In the genomic region with DNA sequence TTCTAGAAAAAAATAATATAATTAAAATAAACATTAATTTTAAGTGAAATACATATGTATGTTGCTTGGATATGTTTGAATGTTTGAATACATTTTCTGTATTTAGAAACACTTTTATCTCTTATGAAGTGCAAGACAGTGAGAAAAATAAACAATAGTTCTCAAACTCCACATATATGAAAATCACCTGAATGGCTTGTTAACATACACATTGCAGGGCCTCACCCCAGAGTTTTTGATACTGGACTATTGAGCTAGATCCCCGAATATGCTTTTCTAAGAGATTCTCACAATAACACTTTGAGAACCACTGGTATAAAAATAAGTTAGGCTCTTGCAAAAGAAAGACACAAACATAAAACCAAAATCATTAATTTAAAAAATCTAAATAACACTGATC, we compare ENCODE assay signal across 35 cellular contexts.
"Had no signal": no experiment of that assay in that cellular context is flagged by ENCODE, and none has a peak within 500 bp of the region (broad histone marks: within the 10 kb centered on the region; RNA-seq: fewer than 3 reads in every experiment).

No MANE protein-coding gene starts in this region.

- H3K27ac Mint-ChIP-seq: activated naive CD4-positive, alpha-beta T cell treated with anti-CD3 and anti-CD28 coated beads for 36 hours; activated naive CD4-positive, alpha-beta T cell treated with anti-CD3 and anti-CD28 coated beads, Interleukin-2, amount 10 ng/mL, durations not matched to agents 7 days and 5 days; activated naive CD4-positive, alpha-beta T cell treated with anti-CD3 and anti-CD28 coated beads, Interleukin-2, amount 50 U/mL, for 24 hours; activated naive CD4-positive, alpha-beta T cell treated with anti-CD3 and anti-CD28 coated beads, Interleukin-2, amount 50 U/mL, for 72 hours; activated naive CD8-positive, alpha-beta T cell; activated naive CD8-positive, alpha-beta T cell treated with anti-CD3 and anti-CD28 coated beads for 36 hours; activated naive CD8-positive, alpha-beta T cell treated with anti-CD3 and anti-CD28 coated beads, Interleukin-2, amount 10 ng/mL, durations not matched to agents 7 days and 5 days; activated naive CD8-positive, alpha-beta T cell treated with anti-CD3 and anti-CD28 coated beads, Interleukin-2, amount 50 U/mL, for 24 hours; activated T-cell treated with anti-CD3 and anti-CD28 coated beads, Interleukin-2, amount 50 U/mL, for 24 hours; activated T-cell treated with anti-CD3 and anti-CD28 coated beads, Interleukin-2, amount 50 U/mL, for 72 hours; activated T-helper 1 cell treated with anti-CD3 and anti-CD28 coated beads, Interleukin-12 subunit alpha, Interleukin-12 subunit beta, Interleukin-2, Interleukin-4 antibody, amounts not matched to agents 30 ng/mL and 10 ng/mL and 1 ng/mL, durations not matched to agents 14 hours and 24 hours and 36 hours; activated T-helper 17 cell treated with anti-CD3 and anti-CD28 coated beads, Interleukin-2, amount 50 U/mL, for 72 hours; activated T-helper 2 cell treated with anti-CD3 and anti-CD28 coated beads, Interferon-gamma antibody, Interleukin-2, Interleukin-4, amounts not matched to agents 10 μg/mL and 5 μg/mL and 100 μg/mL, durations not matched to agents 14 hours and 24 hours and 36 hours; brain had no signal

- H3K27me3 Mint-ChIP-seq: activated naive CD4-positive, alpha-beta T cell treated with anti-CD3 and anti-CD28 coated beads, Interleukin-2, amount 10 ng/mL, durations not matched to agents 7 days and 5 days; activated naive CD4-positive, alpha-beta T cell treated with anti-CD3 and anti-CD28 coated beads, Interleukin-2, amount 50 U/mL, for 24 hours; activated naive CD8-positive, alpha-beta T cell; activated naive CD8-positive, alpha-beta T cell treated with anti-CD3 and anti-CD28 coated beads for 36 hours; activated naive CD8-positive, alpha-beta T cell treated with anti-CD3 and anti-CD28 coated beads, Interleukin-2, amount 10 ng/mL, durations not matched to agents 7 days and 5 days; activated naive CD8-positive, alpha-beta T cell treated with anti-CD3 and anti-CD28 coated beads, Interleukin-2, amount 50 U/mL, for 24 hours; activated T-cell treated with anti-CD3 and anti-CD28 coated beads, Interleukin-2, amount 50 U/mL, for 24 hours; activated T-helper 17 cell treated with anti-CD3 and anti-CD28 coated beads, Interleukin-2, amount 50 U/mL, for 72 hours; brain; central memory CD8-positive, alpha-beta T cell had no signal

- H3K4me1 Mint-ChIP-seq: activated naive CD4-positive, alpha-beta T cell treated with anti-CD3 and anti-CD28 coated beads, Interleukin-2, amount 10 ng/mL, durations not matched to agents 7 days and 5 days; activated naive CD4-positive, alpha-beta T cell treated with anti-CD3 and anti-CD28 coated beads, Interleukin-2, amount 50 U/mL, for 24 hours; activated naive CD8-positive, alpha-beta T cell treated with anti-CD3 and anti-CD28 coated beads for 36 hours; activated naive CD8-positive, alpha-beta T cell treated with anti-CD3 and anti-CD28 coated beads, Interleukin-2, amount 10 ng/mL, durations not matched to agents 7 days and 5 days; activated naive CD8-positive, alpha-beta T cell treated with anti-CD3 and anti-CD28 coated beads, Interleukin-2, amount 50 U/mL, for 24 hours; activated T-helper 17 cell treated with anti-CD3 and anti-CD28 coated beads, Interleukin-2, amount 50 U/mL, for 72 hours; brain; central memory CD8-positive, alpha-beta T cell had no signal

- H3K4me3 Mint-ChIP-seq: activated naive CD4-positive, alpha-beta T cell treated with anti-CD3 and anti-CD28 coated beads for 36 hours; activated naive CD4-positive, alpha-beta T cell treated with anti-CD3 and anti-CD28 coated beads, Interleukin-2, amount 10 ng/mL, durations not matched to agents 7 days and 5 days; activated naive CD4-positive, alpha-beta T cell treated with anti-CD3 and anti-CD28 coated beads, Interleukin-2, amount 50 U/mL, for 24 hours; activated naive CD8-positive, alpha-beta T cell; activated naive CD8-positive, alpha-beta T cell treated with anti-CD3 and anti-CD28 coated beads for 36 hours; activated naive CD8-positive, alpha-beta T cell treated with anti-CD3 and anti-CD28 coated beads, Interleukin-2, amount 10 ng/mL, durations not matched to agents 7 days and 5 days; activated naive CD8-positive, alpha-beta T cell treated with anti-CD3 and anti-CD28 coated beads, Interleukin-2, amount 50 U/mL, for 24 hours; activated T-cell treated with anti-CD3 and anti-CD28 coated beads, Interleukin-2, amount 50 U/mL, for 24 hours; activated T-cell treated with anti-CD3 and anti-CD28 coated beads, Interleukin-2, amount 50 U/mL, for 4 hours; activated T-cell treated with anti-CD3 and anti-CD28 coated beads, Interleukin-2, amount 50 U/mL, for 72 hours; activated T-helper 1 cell treated with anti-CD3 and anti-CD28 coated beads, Interleukin-12 subunit alpha, Interleukin-12 subunit beta, Interleukin-2, Interleukin-4 antibody, amounts not matched to agents 30 ng/mL and 10 ng/mL and 1 ng/mL, durations not matched to agents 14 hours and 24 hours and 36 hours; activated T-helper 17 cell treated with anti-CD3 and anti-CD28 coated beads, Interleukin-2, amount 50 U/mL, for 72 hours; brain; central memory CD8-positive, alpha-beta T cell had no signal

- H3K36me3 Mint-ChIP-seq: activated naive CD4-positive, alpha-beta T cell treated with anti-CD3 and anti-CD28 coated beads, Interleukin-2, amount 10 ng/mL, durations not matched to agents 7 days and 5 days; activated naive CD4-positive, alpha-beta T cell treated with anti-CD3 and anti-CD28 coated beads, Interleukin-2, amount 50 U/mL, for 24 hours; activated naive CD4-positive, alpha-beta T cell treated with anti-CD3 and anti-CD28 coated beads, Interleukin-2, amount 50 U/mL, for 72 hours; activated naive CD8-positive, alpha-beta T cell; activated naive CD8-positive, alpha-beta T cell treated with anti-CD3 and anti-CD28 coated beads for 36 hours; activated naive CD8-positive, alpha-beta T cell treated with anti-CD3 and anti-CD28 coated beads, Interleukin-2, amount 10 ng/mL, durations not matched to agents 7 days and 5 days; brain had no signal

- DNase-seq: activated effector memory CD4-positive, alpha-beta T cell treated with anti-CD3 and anti-CD28 coated beads, Interleukin-2, amount 50 U/mL, for 16 hours; activated effector memory CD4-positive, alpha-beta T cell treated with Interleukin-2 at 50 U/mL for 16 hours; activated gamma-delta T cell; activated gamma-delta T cell treated with Interleukin-2 at 50 U/mL for 16 hours; activated naive CD4-positive, alpha-beta T cell; activated naive CD4-positive, alpha-beta T cell treated with anti-CD3 and anti-CD28 coated beads for 36 hours; activated naive CD4-positive, alpha-beta T cell treated with anti-CD3 and anti-CD28 coated beads, Interleukin-2, amount 10 ng/mL, durations not matched to agents 7 days and 5 days; activated naive CD4-positive, alpha-beta T cell treated with anti-CD3 and anti-CD28 coated beads, Interleukin-2, amount 50 U/mL, for 16 hours; activated naive CD4-positive, alpha-beta T cell treated with Interleukin-2 at 50 U/mL for 16 hours; activated naive CD8-positive, alpha-beta T cell treated with anti-CD3 and anti-CD28 coated beads for 36 hours; activated naive CD8-positive, alpha-beta T cell treated with anti-CD3 and anti-CD28 coated beads, Interleukin-2, amount 10 ng/mL, durations not matched to agents 7 days and 5 days; activated naive CD8-positive, alpha-beta T cell treated with anti-CD3 and anti-CD28 coated beads, Interleukin-2, amount 50 U/mL, for 24 hours; activated T-cell treated with anti-CD3 and anti-CD28 coated beads, Interleukin-2, amount 50 U/mL, for 1 hour; activated T-cell treated with anti-CD3 and anti-CD28 coated beads, Interleukin-2, amount 50 U/mL, for 24 hours; activated T-cell treated with anti-CD3 and anti-CD28 coated beads, Interleukin-2, amount 50 U/mL, for 4 hours; activated T-cell treated with anti-CD3 and anti-CD28 coated beads, Interleukin-2, amount 50 U/mL, for 48 hours; activated T-cell treated with anti-CD3 and anti-CD28 coated beads, Interleukin-2, amount 50 U/mL, for 72 hours; adrenal gland; amniotic stem cell; amygdala; anterior cingulate cortex; aorta; body of pancreas; brain microvascular endothelial cell; caudate nucleus; central memory CD4-positive, alpha-beta T cell; cerebellar nuclear complex had no signal

- H3K9me3 Mint-ChIP-seq: activated naive CD4-positive, alpha-beta T cell treated with anti-CD3 and anti-CD28 coated beads, Interleukin-2, amount 50 U/mL, for 24 hours; activated naive CD8-positive, alpha-beta T cell treated with anti-CD3 and anti-CD28 coated beads, Interleukin-2, amount 10 ng/mL, durations not matched to agents 7 days and 5 days; activated T-cell treated with anti-CD3 and anti-CD28 coated beads, Interleukin-2, amount 50 U/mL, for 4 hours; activated T-helper 1 cell treated with anti-CD3 and anti-CD28 coated beads, Interleukin-12 subunit alpha, Interleukin-12 subunit beta, Interleukin-2, Interleukin-4 antibody, amounts not matched to agents 30 ng/mL and 10 ng/mL and 1 ng/mL, durations not matched to agents 14 hours and 24 hours and 36 hours; activated T-helper 17 cell treated with anti-CD3 and anti-CD28 coated beads, Interleukin-2, amount 50 U/mL, for 72 hours; brain had no signal

- ATAC-seq: activated naive CD4-positive, alpha-beta T cell treated with anti-CD3 and anti-CD28 coated beads, Interleukin-2, amount 50 U/mL, for 72 hours; activated naive CD8-positive, alpha-beta T cell treated with anti-CD3 and anti-CD28 coated beads, Interleukin-2, amount 50 U/mL, for 24 hours; activated T-cell treated with anti-CD3 and anti-CD28 coated beads, Interleukin-2, amount 50 U/mL, for 4 hours; activated T-cell treated with anti-CD3 and anti-CD28 coated beads, Interleukin-2, amount 50 U/mL, for 72 hours; activated T-helper 17 cell treated with anti-CD3 and anti-CD28 coated beads, Interleukin-2, amount 50 U/mL, for 72 hours; body of pancreas had no signal
